In the genomic region with DNA sequence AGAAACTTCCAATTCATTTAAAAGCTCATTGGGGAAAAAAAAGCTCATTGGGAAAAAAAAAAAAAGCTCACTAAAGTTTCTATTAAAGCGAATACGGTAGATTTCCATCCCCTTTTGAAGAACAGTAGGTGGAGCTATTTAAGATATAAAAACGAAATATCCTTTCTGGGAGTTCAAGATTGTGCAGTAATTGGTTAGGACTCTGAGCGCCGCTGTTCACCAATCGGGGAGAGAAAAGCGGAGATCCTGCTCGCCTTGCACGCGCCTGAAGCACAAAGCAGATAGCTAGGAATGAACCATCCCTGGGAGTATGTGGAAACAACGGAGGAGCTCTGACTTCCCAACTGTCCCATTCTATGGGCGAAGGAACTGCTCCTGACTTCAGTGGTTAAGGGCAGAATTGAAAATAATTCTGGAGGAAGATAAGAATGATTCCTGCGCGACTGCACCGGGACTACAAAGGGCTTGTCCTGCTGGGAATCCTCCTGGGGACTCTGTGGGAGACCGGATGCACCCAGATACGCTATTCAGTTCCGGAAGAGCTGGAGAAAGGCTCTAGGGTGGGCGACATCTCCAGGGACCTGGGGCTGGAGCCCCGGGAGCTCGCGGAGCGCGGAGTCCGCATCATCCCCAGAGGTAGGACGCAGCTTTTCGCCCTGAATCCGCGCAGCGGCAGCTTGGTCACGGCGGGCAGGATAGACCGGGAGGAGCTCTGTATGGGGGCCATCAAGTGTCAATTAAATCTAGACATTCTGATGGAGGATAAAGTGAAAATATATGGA, we compare ENCODE assay signal across 8 cellular contexts. TPM values are rescaled to one million over a fixed set of nuclear protein-coding genes. Genes with fewer than 3 reads are reported as not detected.
DNase-seq lines count a peak whose midpoint lies in the region; ATAC-seq, FAIRE-seq and TF ChIP-seq lines count a peak whose summit lies in the region.

TSS of gene PCDHGA12 (plus strand) at position 176 of the 782 bp plus-strand sequence. CDS start at position 429, 253 bp downstream.

- no peaks in the 10 kb centered on the region for H3K36me3 ChIP-seq in pancreas
- H3K36me3 ChIP-seq in colonic mucosa = no peaks in the 10 kb centered on the region

- H3K4me1 ChIP-seq in pancreas (no peaks in the 10 kb centered on the region), colonic mucosa (no peaks in the 10 kb centered on the region)

- H3K27ac ChIP-seq in pancreas (no peak within 1 kb of the TSS), colonic mucosa (no peak within 1 kb of the TSS)

- peak; percentile 86 for ATAC-seq in GM18499 (IDR thresholded peaks at IDR 0.05; ENCODE audit: insufficient read depth, unreplicated experiment)
- ATAC-seq in HG02623 (IDR thresholded peaks at IDR 0.05; ENCODE audit: unreplicated experiment) = peak; percentile 76
- ATAC-seq in pancreas = peak in 3 of 4 donors; percentile 55 to 84 (median 74)
- no peak for ATAC-seq in GM19397 (IDR thresholded peaks at IDR 0.05; ENCODE audit: unreplicated experiment)

- H3K9me3 ChIP-seq in pancreas = peaks cover 0 to 33% (median 0%) of the 10 kb centered on the region in 4 donors
- peaks cover 7% of the 10 kb centered on the region for H3K9me3 ChIP-seq in colonic mucosa

- peak within 1 kb of the TSS; percentile 57 for H3K4me3 ChIP-seq in fibroblast of mammary gland (ENCODE audit: control insufficient read depth, low read depth, low read length)
- H3K4me3 ChIP-seq in pancreas = peak within 1 kb of the TSS in 1 of 4 donors; percentile 13
- no peak within 1 kb of the TSS for H3K4me3 ChIP-seq in colonic mucosa

- intact Hi-C loops in pancreas (cut with DNase I) = no loop called here
- intact Hi-C loops in colonic mucosa (cut with DNase I) = no loop called here

- DNase-seq in RPMI7951 (ENCODE audit: low read depth) (peak; percentile 88), fibroblast of mammary gland (ENCODE audit: low read depth) (peak; percentile 96), pancreas (no peak), NK-92 (lab: John Stamatoyannopoulos, UW; ENCODE audit: unreplicated experiment) (no peak), colonic mucosa (no peak)

- FAIRE-seq in pancreas (lab: Jason Lieb, UNC) = no peak

- no peaks in the 10 kb centered on the region for H3K27me3 ChIP-seq in pancreas
- no peaks in the 10 kb centered on the region for H3K27me3 ChIP-seq in colonic mucosa

- WGBS in pancreas, 2 donors = 10% methylated on average over 33 of the region's 33 CpGs

- TF ChIP-seq CTCF in fibroblast of mammary gland (conservative IDR thresholded peaks at IDR 0.05; ENCODE audit: control insufficient read depth, insufficient read depth, low read depth, low read length) (peak; percentile 81), pancreas (IDR thresholded peaks at IDR 0.05) (no peak), colonic mucosa (IDR thresholded peaks at IDR 0.05) (no peak)

- no peak within 1 kb of the TSS for H3K9ac ChIP-seq in colonic mucosa (ENCODE audit: low read depth in 2 of 2, low read length in 2 of 2)

RNA-seq across cellular contexts. Expression of gene PCDHGA12, which starts in this region (rescaled TPM):
- 19.9 and 23.5 TPM in 2 replicates for total RNA-seq in RPMI7951 (2014; rRNA removed; shearing (Covaris generic))
- total RNA-seq in pancreas = 1 to 10 TPM; 1.2 to 2.3 (median 1.6) TPM
- 1 to 10 TPM in 1 of 2 donors, under 1 TPM in 1; 0.33 to 1.2 TPM for polyA plus RNA-seq in pancreas
- 1 to 10 TPM; 1.0 to 1.5 TPM for total RNA-seq in colonic mucosa

Comparison
In these comparisons a context has a peak if more than half of its experiments do, and no peak if none do; other contexts are left out.
1. DNase-seq: peak in RPMI7951 (single experiment) and fibroblast of mammary gland (single experiment); none in pancreas (0 of 6), NK-92 (single experiment) and colonic mucosa (single experiment).